15 cellular contexts compared by ENCODE assay signal in genomic region chr7:21128418-21128817, GRCh38.
A peak's percentile ranks its signal among the peaks of the same experiment; 100 is the strongest.
DNase-seq lines count a peak whose midpoint lies in the region; ATAC-seq, FAIRE-seq and TF ChIP-seq lines count a peak whose summit lies in the region.
"Had no signal": no experiment of that assay in that cellular context is flagged by ENCODE, and none has a peak within 500 bp of the region (broad histone marks: within the 10 kb centered on the region; RNA-seq: fewer than 3 reads in every experiment).

No MANE protein-coding gene starts in this region.

- H3K27ac Mint-ChIP-seq in CD8-positive, alpha-beta T cell: no peak overlapping the region
- H3K27ac Mint-ChIP-seq: activated CD8-positive, alpha-beta T cell treated with anti-CD3 and anti-CD28 coated beads, Interleukin-2, amount 10 ng/mL, durations not matched to agents 7 days and 5 days had no signal

- no peak overlapping the region for H4K8ac ChIP-seq in mesenchymal stem cell (ENCODE audit: low read length)

- ATAC-seq in CD8-positive, alpha-beta T cell: no peak
- ATAC-seq in GM19035 (IDR thresholded peaks at IDR 0.05; ENCODE audit: unreplicated experiment): no peak
- ATAC-seq: activated CD8-positive, alpha-beta T cell treated with anti-CD3 and anti-CD28 coated beads, Interleukin-2, amount 10 ng/mL, durations not matched to agents 7 days and 5 days had no signal

- H3K4ac ChIP-seq in mesenchymal stem cell (ENCODE audit: low read depth in 1 of 2, low read length in 2 of 2): no peak overlapping the region

- no peak for TF ChIP-seq POLR2A in endothelial cell of umbilical vein (IDR thresholded peaks at IDR 0.05; ENCODE audit: low read depth, low read length)
- no peak for TF ChIP-seq POLR2A in esophagus muscularis mucosa (IDR thresholded peaks at IDR 0.05; ENCODE audit: low read depth)

- no peak overlapping the region for H3K4me3 Mint-ChIP-seq in CD8-positive, alpha-beta T cell
- H3K4me3 Mint-ChIP-seq: activated CD8-positive, alpha-beta T cell treated with anti-CD3 and anti-CD28 coated beads, Interleukin-2, amount 10 ng/mL, durations not matched to agents 7 days and 5 days had no signal

- POLR2A ChIA-PET in endothelial cell of umbilical vein (lab: Charles Lee): no interaction called here
- POLR2A ChIA-PET in CD8-positive, alpha-beta T cell (lab: Charles Lee): no interaction called here

- no peak overlapping the region for H3K4me2 ChIP-seq in endothelial cell of umbilical vein (ENCODE audit: insufficient read depth, low read length)
- no peak overlapping the region for H3K4me2 ChIP-seq in mesenchymal stem cell (ENCODE audit: low read length, poor library complexity, severe bottlenecking)

- H2BK5ac ChIP-seq in mesenchymal stem cell (ENCODE audit: low read depth, low read length, poor library complexity, severe bottlenecking): no peak overlapping the region

- H3K36me3 ChIP-seq in endothelial cell of umbilical vein (ENCODE audit: control insufficient read depth in 2 of 2, extremely low read depth in 1 of 2, insufficient read depth in 2 of 2, low read length in 2 of 2): no peaks in the 10 kb centered on the region
- H3K36me3 ChIP-seq in CD8-positive, alpha-beta T cell (ENCODE audit: insufficient read depth, low read length): no peaks in the 10 kb centered on the region
- H3K36me3 ChIP-seq in esophagus muscularis mucosa: no peaks in the 10 kb centered on the region
- H3K36me3 ChIP-seq in mesenchymal stem cell (ENCODE audit: control insufficient read depth in 1 of 2, insufficient read depth in 2 of 2, low read depth in 1 of 2, low read length in 2 of 2): no peaks in the 10 kb centered on the region

- no peaks in the 10 kb centered on the region for H3K79me2 ChIP-seq in endothelial cell of umbilical vein (ENCODE audit: control insufficient read depth, insufficient read depth, low read length)

- H3K4me1 ChIP-seq in endothelial cell of umbilical vein (ENCODE audit: control insufficient read depth, extremely low read depth, insufficient read depth, low read length) (no peaks in the 10 kb centered on the region), esophagus muscularis mucosa (peaks cover 0 to 14% (median 11%) of the 10 kb centered on the region in 4 donors), mesenchymal stem cell (ENCODE audit: control insufficient read depth, insufficient read depth, low read depth, low read length) (no peaks in the 10 kb centered on the region)
- H3K4me1 ChIP-seq in CD8-positive, alpha-beta T cell (ENCODE audit: insufficient read depth, low read length): no peaks in the 10 kb centered on the region
- H3K4me1 ChIP-seq: testis had no signal

- no peak overlapping the region for H2BK15ac ChIP-seq in mesenchymal stem cell (ENCODE audit: low read depth, poor library complexity, severe bottlenecking)

- H3K27me3 ChIP-seq in endothelial cell of umbilical vein (ENCODE audit: control insufficient read depth in 2 of 2, insufficient read depth in 2 of 2, low read length in 2 of 2) (peaks cover 0 to 3% of the 10 kb centered on the region in 2 experiments), esophagus muscularis mucosa (no peaks in the 10 kb centered on the region), mesenchymal stem cell (ENCODE audit: control insufficient read depth in 1 of 2, insufficient read depth in 1 of 2, low read length in 2 of 2) (no peaks in the 10 kb centered on the region)
- no peaks in the 10 kb centered on the region for H3K27me3 ChIP-seq in CD8-positive, alpha-beta T cell (ENCODE audit: insufficient read depth, low read length)
- H3K27me3 ChIP-seq: testis had no signal

- H3K9me3 Mint-ChIP-seq in CD8-positive, alpha-beta T cell: no peaks in the 10 kb centered on the region

- H3K4me3 ChIP-seq in endothelial cell of umbilical vein (replicated peaks in 1 of 3; ENCODE audit: insufficient read depth in 1 of 3, low read depth in 1 of 3, low read length in 3 of 3): no peak overlapping the region
- no peak overlapping the region for H3K4me3 ChIP-seq in CD8-positive, alpha-beta T cell (ENCODE audit: low read depth, low read length)
- H3K4me3 ChIP-seq in esophagus muscularis mucosa: no peak overlapping the region
- no peak overlapping the region for H3K4me3 ChIP-seq in mesenchymal stem cell (ENCODE audit: insufficient read depth in 1 of 2, low read depth in 1 of 2, low read length in 2 of 2)
- H3K4me3 ChIP-seq: testis had no signal

- no peak overlapping the region for H4K91ac ChIP-seq in mesenchymal stem cell (ENCODE audit: low read length)

- no peaks in the 10 kb centered on the region for H3K79me1 ChIP-seq in mesenchymal stem cell (replicated peaks; ENCODE audit: low read length, poor library complexity, severe bottlenecking)

- no peak for FAIRE-seq in endothelial cell of umbilical vein (lab: Jason Lieb, UNC)
- FAIRE-seq: HTR-8/SVneo had no signal

- no peak overlapping the region for H3K23ac ChIP-seq in mesenchymal stem cell (ENCODE audit: low read length in 2 of 2)

- no peaks in the 10 kb centered on the region for H3K9me1 ChIP-seq in endothelial cell of umbilical vein (replicated peaks; ENCODE audit: control insufficient read depth, extremely low read depth, insufficient read depth, low read length)

- CTCF ChIA-PET in endothelial cell of umbilical vein (lab: Charles Lee): no interaction called here
- CTCF ChIA-PET in CD8-positive, alpha-beta T cell (lab: Charles Lee): no interaction called here

- no peak for TF ChIP-seq EP300 in esophagus muscularis mucosa (IDR thresholded peaks at IDR 0.05)

- H3K27ac ChIP-seq in endothelial cell of umbilical vein (ENCODE audit: insufficient read depth, low read depth, low read length) (no peak overlapping the region), esophagus muscularis mucosa (replicated peaks in 1 of 4) (no peak overlapping the region), mesenchymal stem cell (ENCODE audit: low read length, poor library complexity, severe bottlenecking) (no peak overlapping the region)
- no peak overlapping the region for H3K27ac ChIP-seq in CD8-positive, alpha-beta T cell (ENCODE audit: low read depth, low read length)
- H3K27ac ChIP-seq: testis had no signal

- H2AFZ ChIP-seq in endothelial cell of umbilical vein (ENCODE audit: low read depth, low read length) (no peak overlapping the region), mesenchymal stem cell (ENCODE audit: low read depth, low read length) (no peak overlapping the region)

- 2% methylated on average over 3 of the region's 3 CpGs for WGBS in esophagus muscularis mucosa
- WGBS in mesenchymal stem cell: 50% methylated on average over 3 of the region's 3 CpGs

- DNase-seq in COLO668 (lab: John Stamatoyannopoulos, UW; ENCODE audit: unreplicated experiment): peak; percentile 47
- peak; percentile 100 for DNase-seq in NCI-H1092 treated with DMSO at 0.1 percent for 48 hours (lab: John Stamatoyannopoulos, UW)
- peak; percentile 63 for DNase-seq in NCI-H526 treated with DMSO at 0.1 percent for 48 hours (lab: John Stamatoyannopoulos, UW)
- peak; percentile 22 for DNase-seq in endothelial cell of umbilical vein (ENCODE audit: low read depth, low spot score)
- DNase-seq in CD8-positive, alpha-beta T cell: no peak
- DNase-seq in esophagus muscularis mucosa (ENCODE audit: extremely low spot score): no peak
- DNase-seq in mesenchymal stem cell: no peak
- DNase-seq: activated CD8-positive, alpha-beta T cell treated with anti-CD3 and anti-CD28 coated beads, Interleukin-2, amount 10 ng/mL, durations not matched to agents 7 days and 5 days; activated effector memory CD4-positive, alpha-beta T cell treated with anti-CD3 and anti-CD28 coated beads, Interleukin-2, amount 50 U/mL, for 16 hours; MM.1S; NK-92 treated with Interleukin-12 subunit alpha and Interleukin-12 subunit beta, amount 100 ng/mL, for 24 hours; posterior cingulate gyrus; testis had no signal

- no peak overlapping the region for H3K14ac ChIP-seq in mesenchymal stem cell (ENCODE audit: low read length in 2 of 2)

- no peak overlapping the region for H2BK120ac ChIP-seq in mesenchymal stem cell (ENCODE audit: low read depth, low read length)

- H2BK12ac ChIP-seq in mesenchymal stem cell (ENCODE audit: low read length in 2 of 2): no peak overlapping the region

- intact Hi-C loops in endothelial cell of umbilical vein (cut with micrococcal nuclease) (no loop called here), esophagus muscularis mucosa (cut with DNase I) (no loop called here)
- intact Hi-C loops in CD8-positive, alpha-beta T cell (cut with DNase I, micrococcal nuclease): no loop called here

- TF ChIP-seq CTCF in endothelial cell of umbilical vein (IDR thresholded peaks at IDR 0.05; ENCODE audit: extremely low read depth in 1 of 2, insufficient read depth in 1 of 2, low read depth in 1 of 2, low read length in 2 of 2) (no peak), esophagus muscularis mucosa (IDR thresholded peaks at IDR 0.05) (no peak)
- no peak for TF ChIP-seq CTCF in CD8-positive, alpha-beta T cell (IDR thresholded peaks at IDR 0.05)

- BruUV-seq in endothelial cell of umbilical vein (replicated peaks; lab: Mats Ljungman, UMichigan): no TSS peak

- H3K9ac ChIP-seq in endothelial cell of umbilical vein (replicated peaks; ENCODE audit: extremely low read depth, insufficient read depth, low read length): no peak overlapping the region
- no peak overlapping the region for H3K9ac ChIP-seq in mesenchymal stem cell (ENCODE audit: low read length)

- no peaks in the 10 kb centered on the region for H3K4me1 Mint-ChIP-seq in CD8-positive, alpha-beta T cell (ENCODE audit: low read depth)

- dilution Hi-C loops in endothelial cell of umbilical vein (cut with MboI; ENCODE audit: extremely low pct_ligation_motif_present, low sequenced_read_pairs): no loop called here

- H2AK5ac ChIP-seq in mesenchymal stem cell (ENCODE audit: low read length, severe bottlenecking): no peak overlapping the region

- no peaks in the 10 kb centered on the region for H4K20me1 ChIP-seq in endothelial cell of umbilical vein (replicated peaks; ENCODE audit: control insufficient read depth, extremely low read depth, insufficient read depth, low read length)

- no peaks in the 10 kb centered on the region for H3K9me3 ChIP-seq in endothelial cell of umbilical vein (replicated peaks; ENCODE audit: control insufficient read depth, insufficient read depth, low read length)
- H3K9me3 ChIP-seq in CD8-positive, alpha-beta T cell (ENCODE audit: low read length): no peaks in the 10 kb centered on the region
- H3K9me3 ChIP-seq in esophagus muscularis mucosa: no peaks in the 10 kb centered on the region
- H3K9me3 ChIP-seq in mesenchymal stem cell (ENCODE audit: control insufficient read depth, low read length): no peaks in the 10 kb centered on the region
- H3K9me3 ChIP-seq: testis had no signal

- H3K18ac ChIP-seq in mesenchymal stem cell (ENCODE audit: low read depth in 1 of 2, low read length in 2 of 2): no peak overlapping the region

- no peaks in the 10 kb centered on the region for H3K36me3 Mint-ChIP-seq in CD8-positive, alpha-beta T cell

- peaks cover 20% of the 10 kb centered on the region for H3K27me3 Mint-ChIP-seq in CD8-positive, alpha-beta T cell (ENCODE audit: low read depth)

TF ChIP-seq in endothelial cell of umbilical vein, 7 proteins besides CTCF, POLR2A, EP300 and RAD21 (continues in another document):
- no peak for TF ChIP-seq FOS (IDR thresholded peaks at IDR 0.05; ENCODE audit: borderline replicate concordance, insufficient read depth, low read length)
- no peak for TF ChIP-seq GATA2 (IDR thresholded peaks at IDR 0.05; ENCODE audit: insufficient read depth, insufficient read length, low read depth, low read length)
- no peak for TF ChIP-seq EZH2 (IDR thresholded peaks at IDR 0.05; ENCODE audit: borderline replicate concordance, low read depth, low read length, severe bottlenecking)
- TF ChIP-seq MYC (IDR thresholded peaks at IDR 0.05; ENCODE audit: low read depth, low read length): no peak

Comparison
In these comparisons a context has a peak if more than half of its experiments do, and no peak if none do; other contexts are left out.
1. DNase-seq: peak in COLO668 (single experiment), NCI-H1092 treated with DMSO at 0.1 percent for 48 hours (single experiment), NCI-H526 treated with DMSO at 0.1 percent for 48 hours (single experiment) and endothelial cell of umbilical vein (single experiment); none in CD8-positive, alpha-beta T cell (0 of 7), esophagus muscularis mucosa (single experiment) and mesenchymal stem cell (single experiment).